33 cellular contexts compared by ENCODE assay signal in genomic region chr9:91700475-91700874, GRCh38.
"Had no signal": no experiment of that assay in that cellular context is flagged by ENCODE, and none has a peak within 500 bp of the region (broad histone marks: within the 10 kb centered on the region; RNA-seq: fewer than 3 reads in every experiment).

No MANE protein-coding gene starts in this region.

- FAIRE-seq: astrocyte, TTC549 had no signal

- DNase-seq: activated B cell treated with CpG ODN at 0.5 μM for 24 hours; activated CD4-positive, alpha-beta memory T cell treated with anti-CD3 and anti-CD28 coated beads for 36 hours; activated CD4-positive, alpha-beta T cell treated with anti-CD3 and anti-CD28 coated beads for 4 hours; activated CD4-positive, alpha-beta T cell treated with anti-CD3 and anti-CD28 coated beads, Interleukin-2, amount 10 ng/mL, durations not matched to agents 24 days and 14 days; activated CD4-positive, alpha-beta T cell treated with anti-CD3 and anti-CD28 coated beads, Interleukin-2, amount 50 U/mL, for 1 hour; activated CD4-positive, alpha-beta T cell treated with anti-CD3 and anti-CD28 coated beads, Interleukin-2, amount 50 U/mL, for 4 hours; activated CD4-positive, CD25-positive, alpha-beta regulatory T cell treated with anti-CD3 and anti-CD28 coated beads, Interleukin-2, amount 50 U/mL, for 72 hours; activated CD8-positive, alpha-beta memory T cell treated with anti-CD3 and anti-CD28 coated beads, Interleukin-2, amount 50 U/mL, for 4 hours; activated CD8-positive, alpha-beta T cell treated with anti-CD3 and anti-CD28 coated beads for 36 hours; activated effector memory CD4-positive, alpha-beta T cell treated with anti-CD3 and anti-CD28 coated beads, Interleukin-2, amount 50 U/mL, for 16 hours; activated gamma-delta T cell treated with Interleukin-2 at 50 U/mL for 16 hours; activated naive CD4-positive, alpha-beta T cell; activated naive CD4-positive, alpha-beta T cell treated with anti-CD3 and anti-CD28 coated beads for 36 hours; activated naive CD4-positive, alpha-beta T cell treated with anti-CD3 and anti-CD28 coated beads, Interleukin-2, amount 50 U/mL, for 16 hours; activated naive CD8-positive, alpha-beta T cell treated with anti-CD3 and anti-CD28 coated beads for 36 hours; activated T-cell treated with anti-CD3 and anti-CD28 coated beads for 4 hours; activated T-cell treated with anti-CD3 and anti-CD28 coated beads, Interleukin-2, amount 50 U/mL, for 1 hour; activated T-cell treated with anti-CD3 and anti-CD28 coated beads, Interleukin-2, amount 50 U/mL, for 4 hours; activated T-cell treated with anti-CD3 and anti-CD28 coated beads, Interleukin-2, amount 50 U/mL, for 72 hours; amniotic stem cell; aorta; body of pancreas; brain microvascular endothelial cell; central memory CD4-positive, alpha-beta T cell; T-helper 2 cell; T-helper 9 cell had no signal

- H3K27ac ChIP-seq: adrenal gland, body of pancreas, brain microvascular endothelial cell, breast epithelium, VCaP had no signal

- H3K27me3 ChIP-seq: adrenal gland, body of pancreas, brain microvascular endothelial cell, breast epithelium had no signal

- ATAC-seq: activated CD8-positive, alpha-beta T cell treated with anti-CD3 and anti-CD28 coated beads for 36 hours; activated naive CD4-positive, alpha-beta T cell treated with anti-CD3 and anti-CD28 coated beads, Interleukin-2, amount 50 U/mL, for 72 hours; activated T-cell treated with anti-CD3 and anti-CD28 coated beads, Interleukin-2, amount 50 U/mL, for 4 hours; activated T-cell treated with anti-CD3 and anti-CD28 coated beads, Interleukin-2, amount 50 U/mL, for 72 hours; activated T-helper 17 cell treated with anti-CD3 and anti-CD28 coated beads, Interleukin-2, amount 50 U/mL, for 72 hours; body of pancreas had no signal

- H3K36me3 ChIP-seq: adrenal gland, brain microvascular endothelial cell, breast epithelium had no signal

- H3K4me1 ChIP-seq: adrenal gland, body of pancreas, breast epithelium had no signal

- H3K4me3 ChIP-seq: adrenal gland, body of pancreas, breast epithelium had no signal

- H3K9me3 ChIP-seq: body of pancreas had no signal
